ENCODE assay signal across 1 cellular context in genomic region chr1:10530756-10531155, GRCh38.
TF ChIP-seq lines count a peak whose summit lies in the region.

No MANE protein-coding gene starts in this region.

TF ChIP-seq in HCT116, 20 proteins besides CTCF, POLR2A, EP300 and RAD21 (continued from another document):
- TF ChIP-seq, protein P1, sequence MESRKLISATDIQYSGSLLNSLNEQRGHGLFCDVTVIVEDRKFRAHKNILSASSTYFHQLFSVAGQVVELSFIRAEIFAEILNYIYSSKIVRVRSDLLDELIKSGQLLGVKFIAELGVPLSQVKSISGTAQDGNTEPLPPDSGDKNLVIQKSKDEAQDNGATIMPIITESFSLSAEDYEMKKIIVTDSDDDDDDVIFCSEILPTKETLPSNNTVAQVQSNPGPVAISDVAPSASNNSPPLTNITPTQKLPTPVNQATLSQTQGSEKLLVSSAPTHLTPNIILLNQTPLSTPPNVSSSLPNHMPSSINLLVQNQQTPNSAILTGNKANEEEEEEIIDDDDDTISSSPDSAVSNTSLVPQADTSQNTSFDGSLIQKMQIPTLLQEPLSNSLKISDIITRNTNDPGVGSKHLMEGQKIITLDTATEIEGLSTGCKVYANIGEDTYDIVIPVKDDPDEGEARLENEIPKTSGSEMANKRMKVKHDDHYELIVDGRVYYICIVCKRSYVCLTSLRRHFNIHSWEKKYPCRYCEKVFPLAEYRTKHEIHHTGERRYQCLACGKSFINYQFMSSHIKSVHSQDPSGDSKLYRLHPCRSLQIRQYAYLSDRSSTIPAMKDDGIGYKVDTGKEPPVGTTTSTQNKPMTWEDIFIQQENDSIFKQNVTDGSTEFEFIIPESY (IDR thresholded peaks at IDR 0.05; ENCODE audit: extremely low read depth, insufficient replicate concordance, low read length): no peak
- TF ChIP-seq JUND (IDR thresholded peaks at IDR 0.05): no peak
